ENCODE assay signal across 9 cellular contexts in genomic region chr3:172355836-172356235, GRCh38.
DNase-seq lines count a peak whose midpoint lies in the region; ATAC-seq and TF ChIP-seq lines count a peak whose summit lies in the region.
"Had no signal": no experiment of that assay in that cellular context is flagged by ENCODE, and none has a peak within 500 bp of the region (broad histone marks: within the 10 kb centered on the region; RNA-seq: fewer than 3 reads in every experiment).

No MANE protein-coding gene starts in this region.

- no peak overlapping the region for H3K4me3 ChIP-seq in LNCaP clone FGC (ENCODE audit: low read depth, low read length)

- peaks cover 0 to 4% (median 0%) of the 10 kb centered on the region in 5 experiments for H3K9me3 Mint-ChIP-seq in brain

- peaks cover 72% of the 10 kb centered on the region for H3K36me3 Mint-ChIP-seq in brain

- TF ChIP-seq CTCF in LNCaP clone FGC (IDR thresholded peaks at IDR 0.05; ENCODE audit: control insufficient read depth, extremely low read depth, insufficient read depth): no peak
- TF ChIP-seq CTCF in brain (conservative IDR thresholded peaks at IDR 0.05): no peak

- H3K4me1 Mint-ChIP-seq in brain: peaks cover 8% of the 10 kb centered on the region

- peak overlapping the region in 3 of 5 experiments; percentile 57 to 88 (median 72) for H3K27ac Mint-ChIP-seq in brain

- H3K4me3 Mint-ChIP-seq in brain: no peak overlapping the region

- ATAC-seq in left lobe of liver: peak; percentile 19

- DNase-seq in AG08396 (ENCODE audit: low spot score): peak; percentile 51
- DNase-seq in LNCaP clone FGC (ENCODE audit: low read depth): peak; percentile 25
- no peak for DNase-seq in left lobe of liver (ENCODE audit: low spot score)
- no peak for DNase-seq in activated naive CD4-positive, alpha-beta T cell treated with anti-CD3 and anti-CD28 coated beads, Interleukin-2, amount 50 U/mL, for 16 hours
- no peak for DNase-seq in iPS-NIHi7 (ENCODE audit: extremely low spot score)
- DNase-seq in NK-92 treated with Interleukin-12 subunit alpha and Interleukin-12 subunit beta, amount 100 ng/mL, for 24 hours (lab: John Stamatoyannopoulos, UW): no peak
- no peak for DNase-seq in T-helper 1 cell
- DNase-seq: stimulated activated CD4-positive, alpha-beta T cell treated with anti-CD3 and anti-CD28 coated beads, Interleukin-15, amount 100 ng/mL, for 24 hours had no signal

- no peaks in the 10 kb centered on the region for H3K27me3 Mint-ChIP-seq in brain

Comparison
In these comparisons a context has a peak if more than half of its experiments do, and no peak if none do; other contexts are left out.
1. DNase-seq: peak in AG08396 (single experiment) and LNCaP clone FGC (single experiment); none in left lobe of liver (single experiment), activated naive CD4-positive, alpha-beta T cell treated with anti-CD3 and anti-CD28 coated beads, Interleukin-2, amount 50 U/mL, for 16 hours (single experiment), iPS-NIHi7 (single experiment), NK-92 treated with Interleukin-12 subunit alpha and Interleukin-12 subunit beta, amount 100 ng/mL, for 24 hours (single experiment) and T-helper 1 cell (0 of 5).